23 cellular contexts compared by ENCODE assay signal in the genomic region with DNA sequence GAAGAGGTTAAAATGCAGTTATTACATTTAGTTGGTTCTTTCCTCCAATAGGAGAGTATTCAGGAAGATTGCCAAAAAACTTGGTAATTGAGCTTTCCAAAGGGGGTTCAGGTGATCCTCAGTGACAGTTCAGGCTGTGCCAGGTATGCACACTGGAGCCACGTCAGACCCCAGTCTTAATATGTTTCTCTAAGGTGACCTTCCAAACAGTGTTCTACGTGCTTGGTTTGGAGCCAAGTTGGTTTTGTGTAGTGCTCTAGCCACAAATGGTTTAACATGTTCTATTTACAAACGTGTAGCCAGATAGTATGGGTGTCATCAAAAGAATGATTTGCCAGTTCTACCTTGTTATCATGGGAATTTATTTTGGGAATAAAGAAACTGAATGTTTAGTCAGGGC. TPM values are rescaled to one million over a fixed set of nuclear protein-coding genes. Genes with fewer than 3 reads are reported as not detected.
DNase-seq lines count a peak whose midpoint lies in the region; ATAC-seq, FAIRE-seq and TF ChIP-seq lines count a peak whose summit lies in the region.
"Had no signal": no experiment of that assay in that cellular context is flagged by ENCODE, and none has a peak within 500 bp of the region (broad histone marks: within the 10 kb centered on the region; RNA-seq: fewer than 3 reads in every experiment).

No MANE protein-coding gene starts in this region.

- no peaks in the 10 kb centered on the region for H3K27me3 ChIP-seq in heart right ventricle
- no peaks in the 10 kb centered on the region for H3K27me3 ChIP-seq in adrenal gland

- FAIRE-seq in kidney (lab: Jason Lieb, UNC), result no peak
- FAIRE-seq: A549, GM12891, GM18507, H54 had no signal

- 54 to 55% methylated on average over 3 of the region's 3 CpGs for whole genome bisulfite sequencing in heart right ventricle, 2 donors
- WGBS in adrenal gland, 4 donors, result 49 to 67% (median 52%) methylated on average over 3 of the region's 3 CpGs

- intact Hi-C loops in Right ventricle myocardium inferior (cut with DNase I) (no loop called here), cardiac septum (cut with DNase I) (no loop called here), heart right ventricle (cut with DNase I) (no loop called here), left ventricle myocardium superior (cut with micrococcal nuclease) (no loop called here), kidney (cut with DNase I) (no loop called here), adrenal gland (cut with DNase I) (no loop called here)

- H3K36me3 ChIP-seq in heart right ventricle (no peaks in the 10 kb centered on the region), kidney (ENCODE audit: control insufficient read depth in 1 of 2, insufficient read depth in 2 of 2, low read length in 2 of 2) (no peaks in the 10 kb centered on the region), adrenal gland (replicated peaks in 1 of 2) (no peaks in the 10 kb centered on the region)
- H3K36me3 ChIP-seq: HAP-1 had no signal

- H3K4me3 ChIP-seq in heart right ventricle (no peak overlapping the region), kidney (ENCODE audit: low read length in 2 of 2) (peak overlapping the region in 1 of 2 donors; percentile 12), adrenal gland (no peak overlapping the region)
- H3K4me3 ChIP-seq: A549, HAP-1 had no signal

- TF ChIP-seq POLR2A in adrenal gland (IDR thresholded peaks at IDR 0.05), result no peak

- DNase-seq in Right ventricle myocardium inferior (ENCODE audit: missing footprints) (no peak), cardiac septum (ENCODE audit: low spot score) (no peak), heart right ventricle (no peak), left ventricle myocardium superior (no peak), kidney (no peak), adrenal gland (no peak), NCI-H2029 (lab: John Stamatoyannopoulos, UW) (no peak)
- DNase-seq: ACHN; C1 segment of cervical spinal cord; Calu3; CD4-positive, alpha-beta memory T cell; COR-L47; DMS53; DMS79 treated with DMSO at 0.1 percent for 48 hours; GF-D8; GOT3 had no signal

- no peak overlapping the region for H3K9ac ChIP-seq in kidney (ENCODE audit: low read length in 2 of 2)

- H3K4me1 ChIP-seq in heart right ventricle, result peaks cover 2 to 83% (median 50%) of the 10 kb centered on the region in 9 donors
- peaks cover 15 to 27% of the 10 kb centered on the region in 2 donors for H3K4me1 ChIP-seq in kidney (ENCODE audit: control insufficient read depth in 1 of 2, insufficient read depth in 1 of 2, low read depth in 1 of 2, low read length in 2 of 2)
- H3K4me1 ChIP-seq in adrenal gland (replicated peaks in 1 of 2), result peaks cover 0 to 11% of the 10 kb centered on the region in 2 donors
- H3K4me1 ChIP-seq: A549, HAP-1 had no signal

- ATAC-seq in Right ventricle myocardium inferior, result peak; percentile 42
- ATAC-seq in heart right ventricle, result peak in 6 of 8 donors; percentile 37 to 75 (median 52)
- peak; percentile 74 for ATAC-seq in left ventricle myocardium superior
- ATAC-seq in HG02840 (IDR thresholded peaks at IDR 0.05; ENCODE audit: low FRiP score, unreplicated experiment), result no peak
- ATAC-seq: A549 had no signal

- H3K27ac ChIP-seq in heart right ventricle, result peak overlapping the region in 5 of 10 donors; percentile 0 to 40 (median 27)
- H3K27ac ChIP-seq in kidney (ENCODE audit: low read depth in 2 of 2, low read length in 2 of 2), result peak overlapping the region; percentile 26 to 58
- H3K27ac ChIP-seq in adrenal gland, result no peak overlapping the region
- H3K27ac ChIP-seq: 22Rv1, A549 had no signal

- H3K9me3 ChIP-seq in heart right ventricle (no peaks in the 10 kb centered on the region), kidney (ENCODE audit: control insufficient read depth in 1 of 2, low read length in 2 of 2) (no peaks in the 10 kb centered on the region), adrenal gland (replicated peaks in 1 of 3) (no peaks in the 10 kb centered on the region)
- H3K9me3 ChIP-seq: A549, HAP-1 had no signal

- TF ChIP-seq CTCF in heart right ventricle (IDR thresholded peaks at IDR 0.05) (no peak), kidney (IDR thresholded peaks at IDR 0.05; ENCODE audit: borderline replicate concordance, extremely low read depth, insufficient read depth) (no peak), adrenal gland (IDR thresholded peaks at IDR 0.05) (no peak)

RNA-seq across cellular contexts. Expression of gene CTDSPL, which starts 21.0 kb away (rescaled TPM):
- 47.3 TPM for total RNA-seq in Right ventricle myocardium inferior
- total RNA-seq in cardiac septum, result 36.4 TPM
- 10 to 100 TPM; 27.8 to 51.5 (median 42.0) TPM for total RNA-seq in heart right ventricle
- polyA plus RNA-seq in heart right ventricle, result 10 to 100 TPM in 1 of 2 donors, 1 to 10 TPM in 1; 5.4 to 11.3 TPM
- 53.8 TPM for total RNA-seq in left ventricle myocardium superior
- total RNA-seq in kidney, result 78.3 TPM
- polyA plus RNA-seq in kidney (ENCODE audit: insufficient read depth, low read depth, low replicate concordance), result 55.9 TPM
- total RNA-seq in adrenal gland, result 10 to 100 TPM in 7 of 8 donors, 1 to 10 TPM in 1; 9.7 to 27.7 (median 18.6) TPM
- 10 to 100 TPM in 2 of 3 donors, 1 to 10 TPM in 1; 6.4 to 12.7 (median 10.9) TPM for polyA plus RNA-seq in adrenal gland

Comparison
In these comparisons a context has a peak if more than half of its experiments do, and no peak if none do; other contexts are left out.
1. H3K27ac ChIP-seq: peak in kidney (2 of 2); none in adrenal gland (0 of 5).